ENCODE assay signal across 34 cellular contexts in genomic region chr19:50457300-50457699, GRCh38. TPM values are rescaled to one million over a fixed set of nuclear protein-coding genes. Genes with fewer than 3 reads are reported as not detected.
DNase-seq lines count a peak whose midpoint lies in the region; TF ChIP-seq lines count a peak whose summit lies in the region.
"Had no signal": no experiment of that assay in that cellular context is flagged by ENCODE, and none has a peak within 500 bp of the region (broad histone marks: within the 10 kb centered on the region; RNA-seq: fewer than 3 reads in every experiment).

No MANE protein-coding gene starts in this region.

- no peak overlapping the region for H3K4ac ChIP-seq in neuronal stem cell (ENCODE audit: low read length)

- H3K4me1 ChIP-seq in neuronal stem cell (ENCODE audit: control insufficient read depth in 2 of 2, insufficient read depth in 1 of 2, low read depth in 1 of 2, low read length in 2 of 2) (peaks cover 0 to 5% of the 10 kb centered on the region in 2 donors), osteoblast (ENCODE audit: insufficient read depth, low read length) (peaks cover 8% of the 10 kb centered on the region)
- H3K4me1 ChIP-seq: BE2C had no signal

- H2BK120ac ChIP-seq in neuronal stem cell (ENCODE audit: low read depth, low read length) = no peak overlapping the region

- no peak overlapping the region for H2AFZ ChIP-seq in neuronal stem cell (ENCODE audit: low read length)
- H2AFZ ChIP-seq in osteoblast (ENCODE audit: low read length) = no peak overlapping the region

- no peaks in the 10 kb centered on the region for H3K9me3 ChIP-seq in neuronal stem cell (replicated peaks in 1 of 2; ENCODE audit: control insufficient read depth in 2 of 2, insufficient read depth in 1 of 2, low read depth in 1 of 2, low read length in 2 of 2)
- no peaks in the 10 kb centered on the region for H3K9me3 ChIP-seq in osteoblast (ENCODE audit: low read depth, low read length)
- H3K9me3 ChIP-seq: A549; BE2C; BLaER1; BLaER1 treated with 17β-estradiol and CSF1 and Interleukin-3, amounts not matched to agents 10 nM and 100 nM; Caco-2 had no signal

- H3K36me3 ChIP-seq in neuronal stem cell (replicated peaks in 1 of 2; ENCODE audit: control insufficient read depth in 2 of 2, insufficient read depth in 2 of 2, low read length in 2 of 2) (no peaks in the 10 kb centered on the region), osteoblast (ENCODE audit: insufficient read depth, low read length) (no peaks in the 10 kb centered on the region)
- H3K36me3 ChIP-seq: BE2C; BLaER1; BLaER1 treated with 17β-estradiol and CSF1 and Interleukin-3, amounts not matched to agents 10 nM and 100 nM had no signal

- DNase-seq in neuronal stem cell (ENCODE audit: low spot score) = no peak
- DNase-seq in osteoblast (ENCODE audit: insufficient read length, low spot score, missing footprints) = peak; percentile 72
- DNase-seq in EL = no peak
- no peak for DNase-seq in NCI-H524 (lab: John Stamatoyannopoulos, UW)
- DNase-seq: 8988T; ACHN; AML-193; BE2C; C1 segment of cervical spinal cord; Caco-2; Calu3; CD4-positive, alpha-beta memory T cell; CD4-positive, alpha-beta T cell; CD4-positive, CD25-positive, alpha-beta regulatory T cell; CD8-positive, alpha-beta memory T cell; CD8-positive, alpha-beta T cell; COR-L47; DMS 273 treated with DMSO at 0.1 percent for 48 hours; DMS153; DMS53; DMS79; DMS79 treated with DMSO at 0.1 percent for 48 hours; DND-41 had no signal

- no CpG with 5 or more reads among the region's 5 CpGs for WGBS in neuronal stem cell (ENCODE audit: extremely low coverage in 2 of 2, insufficient read length in 2 of 2, insufficient replicate concordance in 1 of 2), 2 donors

- peaks cover 2% of the 10 kb centered on the region for H3K79me1 ChIP-seq in neuronal stem cell (ENCODE audit: low read depth, low read length)

- H3K4me2 ChIP-seq in neuronal stem cell (ENCODE audit: insufficient read depth, low read length, poor library complexity, severe bottlenecking) (no peak overlapping the region), osteoblast (ENCODE audit: insufficient read depth, low read length) (no peak overlapping the region)
- H3K4me2 ChIP-seq: A549; BLaER1; BLaER1 treated with 17β-estradiol and CSF1 and Interleukin-3, amounts not matched to agents 10 nM and 100 nM had no signal

- H4K8ac ChIP-seq in neuronal stem cell (ENCODE audit: low read depth, low read length) = no peak overlapping the region

- peak overlapping the region; percentile 52 for H3K23ac ChIP-seq in neuronal stem cell (ENCODE audit: low read depth, low read length, poor library complexity)

- no peak for TF ChIP-seq CTCF in osteoblast (IDR thresholded peaks at IDR 0.05; ENCODE audit: extremely low read depth, low read depth, low read length)

- H2BK12ac ChIP-seq in neuronal stem cell (ENCODE audit: low read length) = no peak overlapping the region

- H3K27ac ChIP-seq in neuronal stem cell (replicated peaks; ENCODE audit: low read length) = no peak overlapping the region
- no peak overlapping the region for H3K27ac ChIP-seq in osteoblast (ENCODE audit: low read depth, low read length)
- H3K27ac ChIP-seq: 22Rv1; A549; BLaER1; BLaER1 treated with 17β-estradiol and CSF1 and Interleukin-3, amounts not matched to agents 10 nM and 100 nM; C4-2B had no signal

- no peak overlapping the region for H2BK15ac ChIP-seq in neuronal stem cell (ENCODE audit: low read length)

- H3K4me3 ChIP-seq in neuronal stem cell (ENCODE audit: low read length in 2 of 2) = no peak overlapping the region
- H3K4me3 ChIP-seq in osteoblast (ENCODE audit: insufficient read depth, low read length) = no peak overlapping the region
- H3K4me3 ChIP-seq: A549; BLaER1; BLaER1 treated with 17β-estradiol and CSF1 and Interleukin-3, amounts not matched to agents 10 nM and 100 nM had no signal

- no peaks in the 10 kb centered on the region for H3K79me2 ChIP-seq in osteoblast (ENCODE audit: insufficient read depth, low read length)

- no peak overlapping the region for H2BK5ac ChIP-seq in neuronal stem cell (ENCODE audit: low read length)

- no peak overlapping the region for H3K9ac ChIP-seq in neuronal stem cell (ENCODE audit: low read depth, low read length, poor library complexity)
- H3K9ac ChIP-seq: BLaER1; BLaER1 treated with 17β-estradiol and CSF1 and Interleukin-3, amounts not matched to agents 10 nM and 100 nM had no signal

- no peak overlapping the region for H3K14ac ChIP-seq in neuronal stem cell (ENCODE audit: low read length)

- no peaks in the 10 kb centered on the region for H4K20me1 ChIP-seq in osteoblast (ENCODE audit: insufficient read depth, low read length)
- H4K20me1 ChIP-seq: BLaER1; BLaER1 treated with 17β-estradiol and CSF1 and Interleukin-3, amounts not matched to agents 10 nM and 100 nM had no signal

- H3K27me3 ChIP-seq in neuronal stem cell (ENCODE audit: control insufficient read depth in 3 of 3, insufficient read depth in 3 of 3, low read depth in 1 of 3, low read length in 3 of 3) (peaks cover 0 to 3% (median 0%) of the 10 kb centered on the region in 3 experiments), osteoblast (ENCODE audit: insufficient read depth, low read length) (peaks cover 13% of the 10 kb centered on the region)
- H3K27me3 ChIP-seq: BLaER1; BLaER1 treated with 17β-estradiol and CSF1 and Interleukin-3, amounts not matched to agents 10 nM and 100 nM had no signal

- no peak overlapping the region for H3K18ac ChIP-seq in neuronal stem cell (ENCODE audit: low read length)

- peak overlapping the region; percentile 83 for H2AK5ac ChIP-seq in neuronal stem cell (ENCODE audit: low read depth, low read length)

- peak overlapping the region; percentile 8 for H4K91ac ChIP-seq in neuronal stem cell (ENCODE audit: low read depth, low read length, poor library complexity)

RNA-seq across cellular contexts. Expression of gene EMC10, which starts 19.0 kb away (rescaled TPM):
- 57.0 TPM for polyA plus RNA-seq in neuronal stem cell (2013, experiment 1 of 2)
- polyA plus RNA-seq in neuronal stem cell (2013, experiment 2 of 2) = 55.4 TPM
- total RNA-seq in osteoblast = 47.1 and 56.5 TPM in 2 replicates

RNA-seq across cellular contexts. Expression of gene GARIN5A, which starts 19.3 kb away (rescaled TPM):
- 9.4 TPM for polyA plus RNA-seq in neuronal stem cell (2013, experiment 1 of 2)
- polyA plus RNA-seq in neuronal stem cell (2013, experiment 2 of 2) = 8.0 TPM
- total RNA-seq in osteoblast = 0.29 and 0.36 TPM in 2 replicates

RNA-seq across cellular contexts. Expression of gene MYBPC2, which starts 24.6 kb away (rescaled TPM):
- 1.0 TPM for polyA plus RNA-seq in neuronal stem cell (2013, experiment 1 of 2)
- 1.2 TPM for polyA plus RNA-seq in neuronal stem cell (2013, experiment 2 of 2)
- total RNA-seq in osteoblast = not detected in 2 replicates
- total RNA-seq: A172; A673; Calu3; CD4-positive, alpha-beta memory T cell; Daoy had no signal
- polyA plus RNA-seq: AG04450; BJ; CD14-positive monocyte; CD8-positive, alpha-beta memory T cell had no signal

RNA-seq across cellular contexts. Expression of gene SPIB, which starts 38.6 kb away (rescaled TPM):
- 0.08 TPM for polyA plus RNA-seq in neuronal stem cell (2013, experiment 1 of 2)
- 0.17 TPM for polyA plus RNA-seq in neuronal stem cell (2013, experiment 2 of 2)
- total RNA-seq in osteoblast = 0.36 TPM in 1 of 2 replicates, not detected in the other
- total RNA-seq: CD4-positive, alpha-beta memory T cell; CD4-positive, CD25-positive, alpha-beta regulatory T cell; Daoy had no signal
- polyA plus RNA-seq: AG04450, BJ had no signal

RNA-seq across cellular contexts. Expression of gene JOSD2, which starts 53.7 kb away (rescaled TPM):
- polyA plus RNA-seq in neuronal stem cell (2013, experiment 1 of 2) = 2.7 TPM
- 2.8 TPM for polyA plus RNA-seq in neuronal stem cell (2013, experiment 2 of 2)
- 19.4 and 22.8 TPM in 2 replicates for total RNA-seq in osteoblast
